Comparison of ENCODE assay signal across 20 cellular contexts in the genomic region with DNA sequence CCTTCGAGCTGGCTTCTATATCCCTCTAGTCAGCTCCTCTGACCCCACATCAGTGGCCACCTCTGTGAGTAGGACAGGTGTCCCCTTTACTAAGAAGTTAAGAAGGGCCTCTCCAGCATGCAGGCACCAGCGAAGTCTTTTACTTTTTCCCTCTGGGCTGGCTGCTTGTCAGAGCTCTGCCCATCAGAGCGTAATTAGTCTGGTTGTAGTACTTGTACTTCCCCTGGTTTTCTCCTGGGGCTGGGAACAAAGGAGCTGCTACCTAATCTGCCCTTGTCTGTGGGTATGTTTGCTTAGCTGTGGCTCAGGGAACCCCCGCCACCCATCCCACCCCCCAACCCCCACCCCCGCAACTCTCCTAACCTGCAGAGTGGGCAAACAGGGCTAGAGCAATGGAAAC. TPM values are rescaled to one million over a fixed set of nuclear protein-coding genes. Genes with fewer than 3 reads are reported as not detected.
DNase-seq lines count a peak whose midpoint lies in the region; ATAC-seq and TF ChIP-seq lines count a peak whose summit lies in the region.
"Had no signal": no experiment of that assay in that cellular context is flagged by ENCODE, and none has a peak within 500 bp of the region (broad histone marks: within the 10 kb centered on the region; RNA-seq: fewer than 3 reads in every experiment).

No MANE protein-coding gene starts in this region.

- H3K9me3 ChIP-seq in cardiac muscle cell (ENCODE audit: low read depth) (no peaks in the 10 kb centered on the region), heart left ventricle (no peaks in the 10 kb centered on the region)
- H3K9me3 ChIP-seq: MG63, tibial nerve had no signal

- H3K4me3 ChIP-seq in cardiac muscle cell, result no peak overlapping the region
- no peak overlapping the region for H3K4me3 ChIP-seq in heart left ventricle
- H3K4me3 ChIP-seq: K562, lung, MG63, PC-9, smooth muscle cell, tibial nerve had no signal

- H3K27me3 ChIP-seq in cardiac muscle cell, result no peaks in the 10 kb centered on the region
- no peaks in the 10 kb centered on the region for H3K27me3 ChIP-seq in heart left ventricle
- H3K27me3 ChIP-seq: MG63, tibial nerve had no signal

- H3K4me1 ChIP-seq in cardiac muscle cell (ENCODE audit: low read depth) (peaks cover 9% of the 10 kb centered on the region), heart left ventricle (peaks cover 3 to 46% (median 29%) of the 10 kb centered on the region in 12 donors)

- peaks cover 15% of the 10 kb centered on the region for H3K36me3 ChIP-seq in cardiac muscle cell
- H3K36me3 ChIP-seq in heart left ventricle, result peaks cover 0 to 72% (median 46%) of the 10 kb centered on the region in 9 donors

- DNase-seq in cardiac muscle cell (ENCODE audit: low read depth in 1 of 2, low spot score in 1 of 2) (peak in 1 of 2 donors; percentile 35), heart left ventricle (no peak), NCI-H2107 treated with DMSO at 0.1 percent for 48 hours (lab: John Stamatoyannopoulos, UW; ENCODE audit: unreplicated experiment) (peak; percentile 11), left kidney (ENCODE audit: low read depth, low spot score) (peak; percentile 29), T-helper 1 cell (no peak)
- DNase-seq: activated CD4-positive, alpha-beta T cell treated with anti-CD3 and anti-CD28 coated beads for 36 hours; activated naive CD8-positive, alpha-beta T cell treated with anti-CD3 and anti-CD28 coated beads, Interleukin-2, amount 50 U/mL, for 24 hours; H9; MG63; NCI-H446 treated with DMSO at 0.1 percent for 48 hours; PC-9; SHP77; stimulated activated naive CD8-positive, alpha-beta T cell treated with anti-CD3 and anti-CD28 coated beads, Interleukin-15, Interleukin-2, amounts not matched to agents 100 U/mL and 50 U/mL, for 24 hours had no signal

- intact Hi-C loops in heart left ventricle (cut with DNase I), result loop anchor here in 3 of 10 donors (10.0 kb wide), 3 partner anchors 65 to 195 kb away; no protein-coding TSS in a partner anchor

- TF ChIP-seq POLR2A in heart left ventricle (IDR thresholded peaks at IDR 0.05), result no peak

- peak overlapping the region; percentile 72 for H3K27ac ChIP-seq in cardiac muscle cell
- H3K27ac ChIP-seq in heart left ventricle, result no peak overlapping the region
- H3K27ac ChIP-seq: PC-9, tibial nerve had no signal

- TF ChIP-seq CTCF in cardiac muscle cell (IDR thresholded peaks at IDR 0.05; ENCODE audit: low read depth, low read length), result no peak
- TF ChIP-seq CTCF in heart left ventricle (IDR thresholded peaks at IDR 0.05), result no peak

- WGBS in heart left ventricle, 4 donors, result 89 to 99% (median 95%) methylated on average over 5 of the region's 5 CpGs

- ATAC-seq in heart left ventricle (no peak), GM19463 (IDR thresholded peaks at IDR 0.05; ENCODE audit: unreplicated experiment) (no peak), HG03280 (IDR thresholded peaks at IDR 0.05; ENCODE audit: unreplicated experiment) (no peak), GM18498 (IDR thresholded peaks at IDR 0.05; ENCODE audit: unreplicated experiment) (no peak)
- ATAC-seq: activated CD4-positive, alpha-beta T cell treated with anti-CD3 and anti-CD28 coated beads for 36 hours; activated naive CD8-positive, alpha-beta T cell treated with anti-CD3 and anti-CD28 coated beads, Interleukin-2, amount 50 U/mL, for 24 hours; K562; stimulated activated naive CD8-positive, alpha-beta T cell treated with anti-CD3 and anti-CD28 coated beads, Interleukin-15, Interleukin-2, amounts not matched to agents 100 U/mL and 50 U/mL, for 24 hours had no signal

RNA-seq across cellular contexts. Expression of a gene that starts 27.4 kb away (rescaled TPM):
- total RNA-seq in cardiac muscle cell (44.6 and 52.1 TPM in 2 replicates), heart left ventricle (100 to 1,000 TPM in 8 of 9 donors, 10 to 100 TPM in 1; 82.2 to 258 (median 172) TPM)
- polyA plus RNA-seq in cardiac muscle cell (16.6 and 19.2 TPM in 2 replicates), heart left ventricle (100 to 1,000 TPM; 110 to 144 TPM)

RNA-seq across cellular contexts. Expression of a gene that starts 41.4 kb away (rescaled TPM):
- total RNA-seq in cardiac muscle cell (16.0 and 19.2 TPM in 2 replicates), heart left ventricle (10 to 100 TPM; 16.8 to 28.6 (median 21.4) TPM)
- polyA plus RNA-seq in cardiac muscle cell (8.1 and 22.9 TPM in 2 replicates), heart left ventricle (10 to 100 TPM in 1 of 2 donors, 1 to 10 TPM in 1; 9.7 to 21.2 TPM)

Comparison
In these comparisons a context has a peak if more than half of its experiments do, and no peak if none do; other contexts are left out.
1. DNase-seq: peak in NCI-H2107 treated with DMSO at 0.1 percent for 48 hours (single experiment) and left kidney (single experiment); none in heart left ventricle (0 of 5) and T-helper 1 cell (0 of 5).